19 cellular contexts compared by ENCODE assay signal in the genomic region with DNA sequence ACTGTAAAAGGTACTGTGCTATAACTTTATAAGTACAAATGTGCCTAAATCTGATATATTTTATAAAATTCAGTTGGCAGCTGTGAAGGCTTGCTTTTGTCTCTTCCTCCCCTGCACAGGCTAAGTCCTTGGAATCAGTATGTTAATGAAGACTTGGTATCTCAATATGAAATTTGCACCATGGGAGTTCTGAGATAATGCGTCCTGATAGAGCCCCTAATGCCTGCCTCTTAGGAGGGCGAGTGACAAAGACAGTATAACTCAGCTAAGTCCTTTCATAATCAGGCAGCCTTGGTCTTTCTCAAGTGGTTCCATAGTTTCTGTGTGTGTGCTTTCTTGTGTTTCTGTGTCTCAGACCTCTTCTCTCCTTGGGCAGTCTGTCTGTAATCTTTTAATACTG. TPM values are rescaled to one million over a fixed set of nuclear protein-coding genes. Genes with fewer than 3 reads are reported as not detected.
DNase-seq lines count a peak whose midpoint lies in the region; TF ChIP-seq lines count a peak whose summit lies in the region.
"Had no signal": no experiment of that assay in that cellular context is flagged by ENCODE, and none has a peak within 500 bp of the region (broad histone marks: within the 10 kb centered on the region; RNA-seq: fewer than 3 reads in every experiment).

No MANE protein-coding gene starts in this region.

- no peak overlapping the region for H3K4me3 Mint-ChIP-seq in nephron
- H3K4me3 Mint-ChIP-seq in CD14-positive monocyte = no peak overlapping the region
- H3K4me3 Mint-ChIP-seq: CD4-positive, alpha-beta memory T cell had no signal

- intact Hi-C loops in A673 (cut with micrococcal nuclease; ENCODE audit: unreplicated experiment) (no loop called here), CD14-positive monocyte (cut with micrococcal nuclease) (no loop called here)

- TF ChIP-seq CTCF in A673 (conservative IDR thresholded peaks at IDR 0.05; ENCODE audit: low read depth, low read length) = no peak
- no peak for TF ChIP-seq CTCF in nephron (IDR thresholded peaks at IDR 0.05; ENCODE audit: unreplicated experiment in 3 of 3)
- TF ChIP-seq CTCF in CD14-positive monocyte (IDR thresholded peaks at IDR 0.05) = no peak

- H3K27ac ChIP-seq in A673 (ENCODE audit: low read depth, low read length, poor library complexity, severe bottlenecking) = peak overlapping the region; percentile 33
- H3K27ac ChIP-seq: HL-60 had no signal

- H3K9me3 ChIP-seq in A673 (ENCODE audit: low read depth, low read length, poor library complexity, severe bottlenecking) = no peaks in the 10 kb centered on the region

- H3K4me1 ChIP-seq in A673 (ENCODE audit: insufficient read depth, low read length, poor library complexity, severe bottlenecking) = peaks cover 63% of the 10 kb centered on the region

- peak overlapping the region in 2 of 3 experiments; percentile 16 to 29 for H3K27ac Mint-ChIP-seq in nephron
- no peak overlapping the region for H3K27ac Mint-ChIP-seq in CD14-positive monocyte

- no peaks in the 10 kb centered on the region for H3K9me3 Mint-ChIP-seq in nephron
- H3K9me3 Mint-ChIP-seq in CD14-positive monocyte = no peaks in the 10 kb centered on the region
- H3K9me3 Mint-ChIP-seq: CD4-positive, alpha-beta memory T cell had no signal

- H3K4me1 Mint-ChIP-seq in nephron (peaks cover 61% of the 10 kb centered on the region), CD14-positive monocyte (peaks cover 25% of the 10 kb centered on the region)

- DNase-seq in A673 (ENCODE audit: low spot score) = peak; percentile 78
- peak; percentile 35 for DNase-seq in G401 (ENCODE audit: low spot score)
- peak; percentile 91 for DNase-seq in NCI-H82 treated with DMSO at 0.1 percent for 48 hours (lab: John Stamatoyannopoulos, UW; ENCODE audit: unreplicated experiment)
- DNase-seq in hypothalamus (lab: John Stamatoyannopoulos, UW) = no peak
- DNase-seq in cerebellar cortex (ENCODE audit: low spot score) = no peak
- no peak for DNase-seq in HPDE6-E6E7 (ENCODE audit: extremely low spot score)
- no peak for DNase-seq in CD14-positive monocyte (ENCODE audit: low spot score)
- DNase-seq: 8988T; ACHN; C1 segment of cervical spinal cord; CD4-positive, alpha-beta memory T cell; DMS53; GOT3; HCEC 1CT; IMR-90; KBM-7 had no signal

- no peak overlapping the region for H3K4me3 ChIP-seq in A673 (ENCODE audit: low read depth, low read length, poor library complexity, severe bottlenecking)
- H3K4me3 ChIP-seq: GM12878 had no signal

- in situ Hi-C loops in G401 (cut with HindIII; ENCODE audit: low sequenced_read_pairs) = no loop called here

- H3K36me3 Mint-ChIP-seq in nephron (ENCODE audit: low read depth) (no peaks in the 10 kb centered on the region), CD14-positive monocyte (no peaks in the 10 kb centered on the region)
- H3K36me3 Mint-ChIP-seq: CD4-positive, alpha-beta memory T cell had no signal

- no peaks in the 10 kb centered on the region for H3K36me3 ChIP-seq in A673 (ENCODE audit: insufficient read depth, low read length, poor library complexity, severe bottlenecking)

- BruUV-seq in A673 (replicated peaks; lab: Mats Ljungman, UMichigan) = no TSS peak

- H3K27me3 Mint-ChIP-seq in nephron (ENCODE audit: low read depth) (no peaks in the 10 kb centered on the region), CD14-positive monocyte (ENCODE audit: low read depth in 3 of 3) (peaks cover 0 to 1% (median 0%) of the 10 kb centered on the region in 3 donors)
- H3K27me3 Mint-ChIP-seq: CD4-positive, alpha-beta memory T cell had no signal

- POLR2A ChIA-PET in A673 (lab: Charles Lee; ENCODE audit: low non-redundant PET) = no interaction called here

- no peaks in the 10 kb centered on the region for H3K27me3 ChIP-seq in A673 (replicated peaks; ENCODE audit: insufficient read depth, low read depth, low read length, poor library complexity)

- CTCF ChIA-PET in A673 (lab: Charles Lee) = interaction anchor here (0.6 kb wide), 1 partner anchor 161 kb away, joined by 3 read pairs; no protein-coding TSS in a partner anchor

RNA-seq across cellular contexts. Expression of a gene that starts 14.7 kb away (rescaled TPM):
- 25.3 and 26.9 TPM in 2 replicates for total RNA-seq in A673 (2021)
- 0.12 and 0.85 TPM in 2 replicates for total RNA-seq in G401 (2014; rRNA removed; shearing (Covaris generic))
- 1 to 10 TPM in 1 of 2 donors, under 1 TPM in 1; 0.88 to 2.1 TPM for polyA plus RNA-seq in CD14-positive monocyte

Comparison
In these comparisons a context has a peak if more than half of its experiments do, and no peak if none do; other contexts are left out.
1. DNase-seq: peak in A673 (single experiment), G401 (single experiment) and NCI-H82 treated with DMSO at 0.1 percent for 48 hours (single experiment); none in hypothalamus (0 of 51), cerebellar cortex (single experiment), HPDE6-E6E7 (single experiment) and CD14-positive monocyte (single experiment).
2. H3K27ac Mint-ChIP-seq: peak in nephron (2 of 3); none in CD14-positive monocyte (0 of 7).
3. RNA of a gene that starts 14.7 kb away (total RNA-seq): 25.3 to 26.9 TPM in A673; 0.12 to 0.85 TPM in G401; every median in the first group is over 10 times any median in the second.